Comparison of ENCODE assay signal across 8 cellular contexts in genomic region chr7:112898432-112899290, GRCh38.
A peak's percentile ranks its signal among the peaks of the same experiment; 100 is the strongest.
DNase-seq lines count a peak whose midpoint lies in the region; ATAC-seq, FAIRE-seq and TF ChIP-seq lines count a peak whose summit lies in the region.

No MANE protein-coding gene starts in this region.

- no TSS peak for BruUV-seq in OCI-LY7 (replicated peaks; lab: Mats Ljungman, UMichigan)

- H3K27ac ChIP-seq in OCI-LY7 (ENCODE audit: low read depth, low read length, poor library complexity, severe bottlenecking): no peak overlapping the region

- H3K9me2 ChIP-seq in OCI-LY7 (ENCODE audit: insufficient read depth, low read length): no peaks in the 10 kb centered on the region

- H3K9me3 ChIP-seq in OCI-LY7 (ENCODE audit: low read length): no peaks in the 10 kb centered on the region

- ATAC-seq in GM21576 (IDR thresholded peaks at IDR 0.05; ENCODE audit: unreplicated experiment): peak; percentile 77
- peak; percentile 78 to 83 for ATAC-seq in stimulated activated naive B cell treated with anti-CD40 and anti-IgM and Interleukin-4, amounts not matched to agents 10 μg/mL and 1 μg/mL and 100 μg/mL, for 72 hours (replicated peaks)

- intact Hi-C loops in OCI-LY7 (cut with micrococcal nuclease; ENCODE audit: unreplicated experiment): loop anchor here (1.0 to 5.0 kb wide), 2 partner anchors 348 to 524 kb away; no protein-coding TSS in a partner anchor

- no peak overlapping the region for H3K27ac Mint-ChIP-seq in stimulated activated naive B cell treated with anti-CD40 and anti-IgM and Interleukin-4, amounts not matched to agents 10 μg/mL and 1 μg/mL and 100 μg/mL, for 72 hours

- H2AFZ ChIP-seq in OCI-LY7 (ENCODE audit: low read length): no peak overlapping the region

- no peaks in the 10 kb centered on the region for H3K27me3 Mint-ChIP-seq in stimulated activated naive B cell treated with anti-CD40 and anti-IgM and Interleukin-4, amounts not matched to agents 10 μg/mL and 1 μg/mL and 100 μg/mL, for 72 hours

- no peak overlapping the region for H3K4me2 ChIP-seq in OCI-LY7 (ENCODE audit: low read length)

- 0 out of 2 replicates have a peak, but pooled peaks cover 2% of the 10 kb centered on the region for H3K36me3 ChIP-seq in OCI-LY7 (ENCODE audit: insufficient read depth, low read length)

- CTCF ChIA-PET in OCI-LY7 (lab: Charles Lee; ENCODE audit: unreplicated experiment): no interaction called here

- no peaks in the 10 kb centered on the region for H3K4me1 ChIP-seq in OCI-LY7 (ENCODE audit: insufficient read depth, low read length, poor library complexity, severe bottlenecking)

- H3K4me3 Mint-ChIP-seq in stimulated activated naive B cell treated with anti-CD40 and anti-IgM and Interleukin-4, amounts not matched to agents 10 μg/mL and 1 μg/mL and 100 μg/mL, for 72 hours: no peak overlapping the region

- no peaks in the 10 kb centered on the region for H4K20me1 ChIP-seq in OCI-LY7 (ENCODE audit: insufficient read depth, low read length)

- no peaks in the 10 kb centered on the region for H3K79me2 ChIP-seq in OCI-LY7 (ENCODE audit: insufficient read depth, low read depth, low read length)

- no peak overlapping the region for H3K4me3 ChIP-seq in OCI-LY7 (ENCODE audit: low read depth, low read length, poor library complexity, severe bottlenecking)

- DNase-seq in NCI-H2196 (lab: John Stamatoyannopoulos, UW; ENCODE audit: unreplicated experiment) (peak; percentile 66), NCI-H2196 treated with DMSO at 0.1 percent for 48 hours (lab: John Stamatoyannopoulos, UW; ENCODE audit: unreplicated experiment) (no peak), HTR-8/SVneo (ENCODE audit: insufficient read length, low spot score) (peak; percentile 25), OCI-LY7 (ENCODE audit: low spot score) (peak; percentile 59), astrocyte of the hippocampus (ENCODE audit: low read depth, low spot score) (peak; percentile 82), islet precursor cell (peak; percentile 83)
- peak; percentile 23 for DNase-seq in stimulated activated naive B cell treated with anti-CD40 and anti-IgM and Interleukin-4, amounts not matched to agents 10 μg/mL and 1 μg/mL and 100 μg/mL, for 72 hours

- peak; percentile 28 for FAIRE-seq in HTR-8/SVneo (lab: Jason Lieb, UNC)

- peaks cover 0 to 5% of the 10 kb centered on the region in 2 donors for H3K9me3 Mint-ChIP-seq in stimulated activated naive B cell treated with anti-CD40 and anti-IgM and Interleukin-4, amounts not matched to agents 10 μg/mL and 1 μg/mL and 100 μg/mL, for 72 hours

- POLR2A ChIA-PET in OCI-LY7 (lab: Charles Lee): interaction anchor here (0.6 kb wide), 2 partner anchors 147 to 161 kb away, joined by 3 read pairs; no protein-coding TSS in a partner anchor

- peak; percentile 95 for TF ChIP-seq CTCF in OCI-LY7 (conservative IDR thresholded peaks at IDR 0.05; ENCODE audit: low read length)

- peaks cover 14 to 25% of the 10 kb centered on the region in 2 donors for H3K36me3 Mint-ChIP-seq in stimulated activated naive B cell treated with anti-CD40 and anti-IgM and Interleukin-4, amounts not matched to agents 10 μg/mL and 1 μg/mL and 100 μg/mL, for 72 hours

- H3K4me1 Mint-ChIP-seq in stimulated activated naive B cell treated with anti-CD40 and anti-IgM and Interleukin-4, amounts not matched to agents 10 μg/mL and 1 μg/mL and 100 μg/mL, for 72 hours: peaks cover 2 to 16% of the 10 kb centered on the region in 2 donors
